Comparison of ENCODE assay signal across 17 cellular contexts in genomic region chr22:28950567-28951411, GRCh38.
DNase-seq lines count a peak whose midpoint lies in the region; ATAC-seq, FAIRE-seq and TF ChIP-seq lines count a peak whose summit lies in the region.
"Had no signal": no experiment of that assay in that cellular context is flagged by ENCODE, and none has a peak within 500 bp of the region (broad histone marks: within the 10 kb centered on the region; RNA-seq: fewer than 3 reads in every experiment).

No MANE protein-coding gene starts in this region.

- no peak overlapping the region for H2BK20ac ChIP-seq in H9 (ENCODE audit: low read depth, low read length, poor library complexity, severe bottlenecking)

- no peak for ATAC-seq in GM18520 (IDR thresholded peaks at IDR 0.05; ENCODE audit: unreplicated experiment)
- no peak for ATAC-seq in effector memory CD8-positive, alpha-beta T cell (replicated peaks)
- ATAC-seq: K562, left colon had no signal

- no peak overlapping the region for H2AFZ ChIP-seq in H9 (ENCODE audit: low read length)

- DNase-seq in H9: no peak
- DNase-seq in NCI-H2196 (lab: John Stamatoyannopoulos, UW; ENCODE audit: unreplicated experiment): peak; percentile 22
- DNase-seq in endothelial cell (ENCODE audit: low spot score): no peak
- no peak for DNase-seq in sigmoid colon
- DNase-seq in kidney: no peak
- no peak for DNase-seq in effector memory CD8-positive, alpha-beta T cell
- DNase-seq: activated effector memory CD4-positive, alpha-beta T cell treated with anti-CD3 and anti-CD28 coated beads, Interleukin-2, amount 50 U/mL, for 16 hours; heart right ventricle; left colon; stimulated activated CD4-positive, alpha-beta T cell treated with anti-CD3 and anti-CD28 coated beads, Interleukin-4, amount 100 ng/mL, for 1 hour had no signal

- no peak overlapping the region for H2AK5ac ChIP-seq in H9 (ENCODE audit: insufficient read length, low read length)

- no peaks in the 10 kb centered on the region for H3K9me3 ChIP-seq in H9 (ENCODE audit: control insufficient read depth, low read depth, low read length)
- H3K9me3 ChIP-seq in sigmoid colon: peaks cover 0 to 4% (median 0%) of the 10 kb centered on the region in 4 donors
- H3K9me3 ChIP-seq in kidney (ENCODE audit: control insufficient read depth in 1 of 2, low read length in 2 of 2): peaks cover 0 to 12% of the 10 kb centered on the region in 2 donors

- H3K4me1 Mint-ChIP-seq in H9 (peaks cover 40 to 42% of the 10 kb centered on the region in 2 experiments), endothelial cell (ENCODE audit: unreplicated experiment) (peaks cover 4% of the 10 kb centered on the region)
- peaks cover 11 to 16% of the 10 kb centered on the region in 2 donors for H3K4me1 Mint-ChIP-seq in effector memory CD8-positive, alpha-beta T cell (ENCODE audit: low read depth in 2 of 2)

- H4K91ac ChIP-seq in H9 (ENCODE audit: insufficient read length, low read depth, low read length): no peak overlapping the region

- no peak for TF ChIP-seq EP300 in sigmoid colon (IDR thresholded peaks at IDR 0.05)

- TF ChIP-seq POLR2A in sigmoid colon (IDR thresholded peaks at IDR 0.05): no peak

- no peaks in the 10 kb centered on the region for H3K36me3 ChIP-seq in sigmoid colon
- no peaks in the 10 kb centered on the region for H3K36me3 ChIP-seq in kidney (ENCODE audit: control insufficient read depth in 1 of 2, insufficient read depth in 2 of 2, low read length in 2 of 2)
- H3K36me3 ChIP-seq: heart right ventricle, right atrium auricular region had no signal

- peaks cover 14 to 15% of the 10 kb centered on the region in 2 experiments for H3K9me3 Mint-ChIP-seq in H9
- H3K9me3 Mint-ChIP-seq in endothelial cell (ENCODE audit: unreplicated experiment): no peaks in the 10 kb centered on the region
- H3K9me3 Mint-ChIP-seq in effector memory CD8-positive, alpha-beta T cell: peaks cover 7 to 8% of the 10 kb centered on the region in 2 donors

- H2BK5ac ChIP-seq in H9 (ENCODE audit: insufficient read length, low read length): no peak overlapping the region

- no CpG with 5 or more reads among the region's 7 CpGs for WGBS in H9 (ENCODE audit: extremely low coverage, insufficient read length, low lambda C conversion rate)
- WGBS in sigmoid colon, 2 donors: 84 to 91% methylated on average over 7 of the region's 7 CpGs

- no peak overlapping the region for H3K56ac ChIP-seq in H9 (ENCODE audit: insufficient read length, low read depth, low read length)

- H3K23me2 ChIP-seq in H9 (ENCODE audit: insufficient read length, low read depth, low read length, poor library complexity, severe bottlenecking): no peaks in the 10 kb centered on the region

- H3K18ac ChIP-seq in H9 (ENCODE audit: insufficient read length, low read depth, low read length): no peak overlapping the region

- H2BK15ac ChIP-seq in H9 (ENCODE audit: low read depth, low read length): 0 out of 2 replicates have a peak overlapping the region, but pooled peaks have one; percentile 58

- H4K5ac ChIP-seq in H9 (ENCODE audit: insufficient read length, low read depth, low read length): no peak overlapping the region

- H3K79me1 ChIP-seq in H9 (ENCODE audit: insufficient read depth, low read depth, low read length, poor library complexity, severe bottlenecking): peaks cover 7% of the 10 kb centered on the region

- H3K27ac ChIP-seq in H9 (ENCODE audit: insufficient read length, low read depth, low read length) (no peak overlapping the region), sigmoid colon (peak overlapping the region in 3 of 4 donors; percentile 68 to 73 (median 68)), kidney (ENCODE audit: low read depth in 2 of 2, low read length in 2 of 2) (peak overlapping the region in 1 of 2 donors; percentile 10)
- H3K27ac ChIP-seq: heart right ventricle, right atrium auricular region had no signal

- no peak overlapping the region for H4K8ac ChIP-seq in H9 (replicated peaks; ENCODE audit: insufficient read length, low read depth, low read length)

- H3T11ph ChIP-seq in H9 (ENCODE audit: low read length): no peak overlapping the region

- no peak for FAIRE-seq in kidney (lab: Jason Lieb, UNC)
- FAIRE-seq: bronchial epithelial cell, endothelial cell of umbilical vein, G401.6, GM18507, K562 had no signal

- peaks cover 10 to 19% (median 16%) of the 10 kb centered on the region in 3 experiments for H3K36me3 Mint-ChIP-seq in H9 (ENCODE audit: insufficient read depth in 1 of 3, low read depth in 3 of 3)
- peaks cover 8% of the 10 kb centered on the region for H3K36me3 Mint-ChIP-seq in endothelial cell (ENCODE audit: low read depth, unreplicated experiment)
- peaks cover 1% of the 10 kb centered on the region for H3K36me3 Mint-ChIP-seq in effector memory CD8-positive, alpha-beta T cell (ENCODE audit: insufficient read depth)

- no peak overlapping the region for H2BK120ac ChIP-seq in H9 (ENCODE audit: low read depth, low read length, poor library complexity, severe bottlenecking)

- peaks cover 18% of the 10 kb centered on the region; the same call in 1 of the 2 replicates for H3K79me2 ChIP-seq in H9 (ENCODE audit: insufficient read depth, low read length)

- H3K27me3 Mint-ChIP-seq in H9 (ENCODE audit: low read depth) (no peaks in the 10 kb centered on the region), endothelial cell (ENCODE audit: unreplicated experiment) (peaks cover 3% of the 10 kb centered on the region)
- peaks cover 63 to 66% of the 10 kb centered on the region in 2 donors for H3K27me3 Mint-ChIP-seq in effector memory CD8-positive, alpha-beta T cell

- TF ChIP-seq CTCF in H9 (conservative IDR thresholded peaks at IDR 0.05) (peak; percentile 39; the same call in 2 of the 3 replicates), endothelial cell (IDR thresholded peaks at IDR 0.05; ENCODE audit: unreplicated experiment) (peak; percentile 34), sigmoid colon (IDR thresholded peaks at IDR 0.05) (peak in 1 of 4 experiments; percentile 9), kidney (IDR thresholded peaks at IDR 0.05; ENCODE audit: borderline replicate concordance, extremely low read depth, insufficient read depth) (no peak)

- no peak overlapping the region for H3K4me2 ChIP-seq in H9 (ENCODE audit: insufficient read depth, insufficient read length, low read length)

- H3K9ac ChIP-seq in H9 (ENCODE audit: extremely low read depth, insufficient read length, low read length) (no peak overlapping the region), kidney (ENCODE audit: low read length in 2 of 2) (no peak overlapping the region)

- H3K4me3 ChIP-seq in sigmoid colon: no peak overlapping the region
- H3K4me3 ChIP-seq in kidney (ENCODE audit: low read length in 2 of 2): no peak overlapping the region
- H3K4me3 ChIP-seq: heart right ventricle, K562, right atrium auricular region had no signal

- H3K27ac Mint-ChIP-seq in H9: peak overlapping the region in 1 of 3 experiments; percentile 37; a peak in 2 of 7 replicates
- no peak overlapping the region for H3K27ac Mint-ChIP-seq in endothelial cell (ENCODE audit: unreplicated experiment)
- H3K27ac Mint-ChIP-seq in effector memory CD8-positive, alpha-beta T cell: no peak overlapping the region

- H4K20me1 ChIP-seq in H9 (ENCODE audit: control insufficient read depth, insufficient read depth, insufficient read length): peaks cover 5% of the 10 kb centered on the region

- H3K4me1 ChIP-seq in H9 (ENCODE audit: insufficient read depth, low read length) (peaks cover 4% of the 10 kb centered on the region; the same call in 1 of the 2 replicates), sigmoid colon (peaks cover 0 to 57% (median 48%) of the 10 kb centered on the region in 4 donors), kidney (ENCODE audit: control insufficient read depth in 1 of 2, insufficient read depth in 1 of 2, low read depth in 1 of 2, low read length in 2 of 2) (peaks cover 20 to 47% of the 10 kb centered on the region in 2 donors)

- H3K14ac ChIP-seq in H9 (ENCODE audit: insufficient read depth, low read length): no peak overlapping the region

- H3K4ac ChIP-seq in H9 (ENCODE audit: low read depth, low read length): no peak overlapping the region

- H3K27me3 ChIP-seq in H9 (ENCODE audit: insufficient read depth, low read length): no peaks in the 10 kb centered on the region
- no peaks in the 10 kb centered on the region for H3K27me3 ChIP-seq in sigmoid colon
- H3K27me3 ChIP-seq: right atrium auricular region had no signal

- H2BK12ac ChIP-seq in H9 (ENCODE audit: insufficient read length, low read depth, low read length): no peak overlapping the region

- H3K23ac ChIP-seq in H9 (ENCODE audit: insufficient read length, low read depth, low read length): no peak overlapping the region

- intact Hi-C loops in sigmoid colon (cut with DNase I) (loop anchor here (2.0 to 5.0 kb wide), 2 partner anchors 33 to 86 kb away; no protein-coding TSS in a partner anchor), kidney (cut with DNase I) (no loop called here)

- H3K4me3 Mint-ChIP-seq in H9: no peak overlapping the region
- H3K4me3 Mint-ChIP-seq in endothelial cell (ENCODE audit: unreplicated experiment): no peak overlapping the region
- H3K4me3 Mint-ChIP-seq in effector memory CD8-positive, alpha-beta T cell: no peak overlapping the region
